Comparison of ENCODE assay signal across 8 cellular contexts in the genomic region with DNA sequence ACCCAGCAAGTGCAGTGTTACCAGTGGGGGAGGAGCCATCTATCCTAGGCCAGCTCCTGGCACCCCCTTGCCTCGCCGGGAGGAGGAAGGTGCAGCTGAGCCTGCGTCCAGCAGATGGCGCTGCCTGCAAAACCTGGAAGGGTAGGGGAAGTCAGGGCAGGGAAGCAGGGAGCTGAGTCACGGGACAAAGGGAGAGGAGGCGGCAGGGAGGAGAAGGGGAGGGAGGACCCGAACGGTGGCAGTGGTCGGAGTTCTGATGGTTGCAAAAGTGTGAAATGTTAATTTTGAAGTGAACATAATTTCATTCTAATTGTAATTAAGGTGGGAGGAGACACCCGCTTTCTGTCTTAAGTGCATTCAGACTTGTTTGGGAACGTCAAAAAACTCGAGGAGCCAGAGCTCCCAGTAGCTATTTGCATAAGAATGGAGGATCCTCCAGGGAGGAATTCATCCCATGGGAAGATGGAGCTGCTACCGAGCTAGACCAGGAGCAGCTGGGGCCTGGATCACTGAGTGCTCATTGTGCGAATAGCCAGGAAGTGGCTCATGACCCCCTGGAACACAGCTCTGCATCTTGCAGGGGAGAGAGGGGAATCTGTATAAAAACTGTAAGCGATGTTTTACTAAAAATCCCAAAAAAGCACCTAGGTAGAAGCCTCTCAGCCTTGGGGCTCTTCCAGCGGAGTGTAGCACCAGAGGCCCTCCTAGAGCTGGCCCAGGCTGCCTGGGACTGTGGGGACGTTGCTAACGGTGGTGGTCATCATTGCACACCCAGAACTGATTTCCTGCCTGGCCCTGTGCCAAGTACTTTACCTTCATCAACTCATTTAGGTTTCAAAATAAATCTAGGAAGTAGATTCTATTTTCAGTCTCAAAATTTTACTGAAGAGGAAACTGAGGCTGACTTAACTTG. TPM values are rescaled to one million over a fixed set of nuclear protein-coding genes. Genes with fewer than 3 reads are reported as not detected.
DNase-seq lines count a peak whose midpoint lies in the region; ATAC-seq and TF ChIP-seq lines count a peak whose summit lies in the region.

No MANE protein-coding gene starts in this region.

- no peak for TF ChIP-seq EP300 in stomach (IDR thresholded peaks at IDR 0.05)

- peak overlapping the region; percentile 76 for H3K27ac ChIP-seq in SJCRH30
- H3K27ac ChIP-seq in foreskin keratinocyte, result no peak overlapping the region
- no peak overlapping the region for H3K27ac ChIP-seq in stomach

- peak overlapping the region; percentile 36 for H2AFZ ChIP-seq in neuron (ENCODE audit: low read depth, low read length)

- H3K27me3 ChIP-seq in SJCRH30 (no peaks in the 10 kb centered on the region), foreskin keratinocyte (no peaks in the 10 kb centered on the region), neuron (ENCODE audit: insufficient read depth, low read length) (no peaks in the 10 kb centered on the region), stomach (no peaks in the 10 kb centered on the region)

- H3K36me3 ChIP-seq in SJCRH30 (no peaks in the 10 kb centered on the region), neuron (ENCODE audit: insufficient read depth, low read length) (no peaks in the 10 kb centered on the region), stomach (no peaks in the 10 kb centered on the region)

- 20 to 24% (median 21%) methylated on average over 18 of the region's 18 CpGs for WGBS in stomach, 5 donors

- peak; percentile 99 for ATAC-seq in foreskin keratinocyte

- DNase-seq in EH (ENCODE audit: low read depth), result peak; percentile 93
- DNase-seq in H4 (ENCODE audit: low spot score), result peak; percentile 98
- DNase-seq in M059J (ENCODE audit: low read depth), result peak; percentile 91
- DNase-seq in SJCRH30, result peak; percentile 93 to 96
- DNase-seq in activated gamma-delta T cell treated with anti-CD3 and anti-CD28 coated beads, Interleukin-2, amount 50 U/mL, for 16 hours (ENCODE audit: low read depth), result peak; percentile 45
- DNase-seq in foreskin keratinocyte, result peak; percentile 69 to 85
- DNase-seq in stomach, result peak; percentile 93

- intact Hi-C loops in stomach (cut with DNase I; ENCODE audit: low total_unique reads), result no loop called here

- TF ChIP-seq CTCF in foreskin keratinocyte (conservative IDR thresholded peaks at IDR 0.05) (peak; percentile 99), stomach (IDR thresholded peaks at IDR 0.05) (peak in 6 of 7 experiments; percentile 58 to 97 (median 95))

- H3K4me1 ChIP-seq in SJCRH30 (peaks cover 32% of the 10 kb centered on the region), foreskin keratinocyte (peaks cover 6% of the 10 kb centered on the region), neuron (ENCODE audit: insufficient read depth, low read length) (peaks cover 16% of the 10 kb centered on the region), stomach (peaks cover 0 to 16% (median 8%) of the 10 kb centered on the region in 4 donors)

- no peak for TF ChIP-seq POLR2A in stomach (IDR thresholded peaks at IDR 0.05)

- H3K4me3 ChIP-seq in SJCRH30, result peak overlapping the region; percentile 55
- peak overlapping the region; percentile 47 for H3K4me3 ChIP-seq in neuron (ENCODE audit: low read length)
- peak overlapping the region; percentile 19 to 34 (median 31) for H3K4me3 ChIP-seq in stomach

- H3K9me3 ChIP-seq in SJCRH30 (replicated peaks) (no peaks in the 10 kb centered on the region), neuron (ENCODE audit: low read length) (no peaks in the 10 kb centered on the region), stomach (no peaks in the 10 kb centered on the region)

RNA-seq across cellular contexts. Expression of gene EMP1, which starts 59.5 kb away (rescaled TPM):
- 44.5 and 97.8 TPM in 2 replicates for total RNA-seq in H4 (2014; rRNA removed; shearing (Covaris generic))
- total RNA-seq in M059J (2014; rRNA removed; shearing (Covaris generic)), result 28.9 and 107 TPM in 2 replicates
- total RNA-seq in SJCRH30 (2014; rRNA removed; shearing (Covaris generic)), result 3.4 and 7.5 TPM in 2 replicates
- total RNA-seq in foreskin keratinocyte (174 and 217 TPM in 2 replicates), stomach (100 to 1,000 TPM in 1 of 5 donors, 10 to 100 TPM in 3, 1 to 10 TPM in 1; 7.6 to 115 (median 23.9) TPM)
- polyA plus RNA-seq in foreskin keratinocyte (230 and 288 TPM in 2 replicates), stomach (100 to 1,000 TPM in 1 of 3 donors, 10 to 100 TPM in 1, 1 to 10 TPM in 1; 6.2 to 209 (median 12.5) TPM)

Comparison
In these comparisons a context has a peak if more than half of its experiments do, and no peak if none do; other contexts are left out.
1. DNase-seq: peak in every context shown above with its lines; median percentile 98 in H4; 94 in SJCRH30; 93 in EH; 93 in stomach; 91 in M059J; 77 in foreskin keratinocyte; 45 in activated gamma-delta T cell treated with anti-CD3 and anti-CD28 coated beads, Interleukin-2, amount 50 U/mL, for 16 hours.